Comparison of ENCODE assay signal across 25 cellular contexts in the genomic region with DNA sequence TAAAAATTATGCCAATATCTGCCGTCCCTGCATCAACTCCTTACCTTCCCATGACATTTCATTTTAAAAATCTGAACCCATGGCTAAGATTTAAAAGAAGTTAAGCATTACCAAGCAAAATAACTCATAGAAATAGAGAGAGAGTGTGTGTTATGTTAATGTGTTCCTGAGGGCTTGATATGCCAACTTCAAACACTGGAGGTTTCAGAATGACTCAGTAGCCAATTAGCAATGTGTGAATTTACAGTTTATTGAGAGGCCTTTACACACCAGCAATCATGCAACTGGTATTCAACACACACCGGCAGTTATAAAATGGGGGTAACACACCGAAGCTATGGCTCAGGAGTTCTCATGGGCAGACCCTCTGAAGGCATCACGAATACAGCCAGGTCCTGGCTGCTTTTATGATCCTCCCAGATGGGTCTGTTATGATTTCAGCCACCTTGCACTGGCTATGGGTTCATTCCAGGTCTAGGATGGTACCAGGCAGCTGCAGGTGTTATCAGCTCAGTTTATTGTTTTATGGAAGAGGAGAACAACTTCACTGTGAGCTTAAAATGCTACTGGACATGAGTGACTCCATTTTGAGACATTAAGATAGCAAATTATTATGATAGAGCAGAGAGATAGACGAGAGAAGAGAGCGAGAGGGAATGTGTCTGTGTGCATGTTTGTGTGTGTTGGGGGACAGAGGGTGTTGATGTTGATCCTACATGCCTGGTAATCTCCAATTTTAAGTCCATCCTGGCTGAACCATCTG.
"Had no signal": no experiment of that assay in that cellular context is flagged by ENCODE, and none has a peak within 500 bp of the region (broad histone marks: within the 10 kb centered on the region; RNA-seq: fewer than 3 reads in every experiment).

No MANE protein-coding gene starts in this region.

- H3K79me2 ChIP-seq: parathyroid adenoma had no signal

- H3K4me2 ChIP-seq: neural progenitor cell had no signal

- H3K27me3 ChIP-seq: esophagus squamous epithelium, gastrocnemius medialis, left lung, neural progenitor cell, sigmoid colon, testis, tibial artery had no signal

- ATAC-seq: effector memory CD8-positive, alpha-beta T cell; gastrocnemius medialis; left cardiac atrium; left lung; naive thymus-derived CD4-positive, alpha-beta T cell; right cardiac atrium; stimulated activated memory B cell treated with anti-CD40 and anti-IgM and Interleukin-4, amounts not matched to agents 10 μg/mL and 1 μg/mL and 100 μg/mL, for 72 hours; stimulated activated naive CD8-positive, alpha-beta T cell treated with anti-CD3 and anti-CD28 coated beads, Interleukin-15, Interleukin-2, amounts not matched to agents 100 U/mL and 50 U/mL, for 24 hours had no signal

- H3K4me1 ChIP-seq: esophagus squamous epithelium, gastrocnemius medialis, left lung, neural progenitor cell, parathyroid adenoma, prostate gland, sigmoid colon, testis, tibial artery had no signal

- H3K9me3 ChIP-seq: esophagus squamous epithelium, gastrocnemius medialis, prostate gland, testis, tibial artery had no signal

- H3K9ac ChIP-seq: neural progenitor cell, parathyroid adenoma had no signal

- H3K27ac ChIP-seq: coronary artery, esophagus squamous epithelium, gastrocnemius medialis, left lung, neural progenitor cell, parathyroid adenoma, prostate gland, sigmoid colon, testis, tibial artery had no signal

- FAIRE-seq: endometrium, kidney had no signal

- H3K36me3 ChIP-seq: esophagus squamous epithelium, gastrocnemius medialis, left lung, neural progenitor cell, prostate gland, sigmoid colon, tibial artery had no signal

- H2AFZ ChIP-seq: neural progenitor cell, parathyroid adenoma had no signal

- H3K4me3 ChIP-seq: coronary artery, esophagus squamous epithelium, gastrocnemius medialis, left lung, neural progenitor cell, prostate gland, sigmoid colon, tibial artery had no signal

- DNase-seq: dermis blood vessel endothelial cell; effector memory CD8-positive, alpha-beta T cell; erythroblast; esophagus squamous epithelium; gastrocnemius medialis; head of caudate nucleus; kidney; left cardiac atrium; left lung; mesenchymal stem cell; midbrain; naive thymus-derived CD4-positive, alpha-beta T cell; sigmoid colon; stimulated activated CD4-positive, alpha-beta T cell treated with anti-CD3 and anti-CD28 coated beads, Interleukin-4, amount 100 ng/mL, for 4 hours; stimulated activated naive CD8-positive, alpha-beta T cell treated with anti-CD3 and anti-CD28 coated beads, Interleukin-15, Interleukin-2, amounts not matched to agents 100 U/mL and 50 U/mL, for 24 hours; substantia nigra; testis; tibial artery had no signal
